In the genomic region with DNA sequence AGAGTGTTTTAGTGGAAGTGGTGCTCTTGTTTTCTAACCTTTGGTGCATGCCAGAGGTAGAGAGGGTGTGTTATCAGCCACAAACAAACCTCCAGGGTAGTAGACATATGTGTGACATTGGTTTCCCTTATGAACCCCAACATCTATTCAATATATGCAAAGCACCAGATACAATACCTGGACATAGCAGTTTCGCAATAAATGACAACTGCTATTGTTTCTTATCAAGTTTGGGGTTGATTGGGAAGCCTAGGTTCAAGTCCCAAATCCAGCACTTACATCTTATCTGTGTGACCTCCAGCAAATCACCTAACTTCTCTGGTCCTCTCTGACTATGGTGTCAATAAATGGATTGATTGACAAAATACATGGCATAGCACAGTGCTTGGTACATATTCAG, we compare ENCODE assay signal across 8 cellular contexts.
"Had no signal": no experiment of that assay in that cellular context is flagged by ENCODE, and none has a peak within 500 bp of the region (broad histone marks: within the 10 kb centered on the region; RNA-seq: fewer than 3 reads in every experiment).

No MANE protein-coding gene starts in this region.

- DNase-seq: GDM1, GF-D8 had no signal

- ATAC-seq: GM12878 had no signal

- FAIRE-seq: G401.6, GM12878, GM12891, GM12892, GM18507, GM19239 had no signal

- H3K4me3 ChIP-seq: GM12878 had no signal
